In the genomic region with DNA sequence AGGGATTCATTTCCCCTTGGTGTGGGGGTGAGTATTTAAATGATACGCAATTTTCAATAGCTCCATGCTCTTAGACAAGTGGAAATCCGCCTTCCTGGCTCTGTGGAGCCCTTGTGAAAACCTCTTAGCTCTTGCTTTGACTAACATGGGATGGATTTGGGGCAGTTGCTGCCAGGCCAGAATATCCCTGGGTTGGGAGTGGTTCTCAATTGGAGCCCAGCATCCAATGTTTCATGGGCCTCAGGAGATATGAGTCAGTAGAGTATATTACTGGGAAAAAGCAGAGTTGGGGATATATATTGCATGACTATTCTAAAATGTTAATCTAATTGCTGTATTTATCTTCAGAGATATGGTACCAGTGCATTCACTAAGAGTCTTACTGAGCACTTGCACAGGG, we compare ENCODE assay signal across 28 cellular contexts.
"Had no signal": no experiment of that assay in that cellular context is flagged by ENCODE, and none has a peak within 500 bp of the region (broad histone marks: within the 10 kb centered on the region; RNA-seq: fewer than 3 reads in every experiment).

No MANE protein-coding gene starts in this region.

- H3K27me3 ChIP-seq: body of pancreas, cardiac muscle cell, gastroesophageal sphincter, right lobe of liver, vagina had no signal

- H3K9me3 ChIP-seq: body of pancreas, gastroesophageal sphincter, right lobe of liver, thoracic aorta, vagina had no signal

- H3K9me3 Mint-ChIP-seq: activated naive CD4-positive, alpha-beta T cell treated with anti-CD3 and anti-CD28 coated beads for 36 hours; nephron progenitor cell; stimulated activated memory B cell treated with anti-CD40 and anti-IgM and Interleukin-4, amounts not matched to agents 10 μg/mL and 1 μg/mL and 100 μg/mL, for 72 hours; type B pancreatic cell had no signal

- H3K27ac ChIP-seq: body of pancreas, cardiac muscle cell, gastroesophageal sphincter, right lobe of liver, thoracic aorta, vagina had no signal

- H3K4me1 Mint-ChIP-seq: nephron progenitor cell had no signal

- DNase-seq: activated CD4-positive, alpha-beta T cell treated with anti-CD3 and anti-CD28 coated beads for 36 hours; activated CD4-positive, alpha-beta T cell treated with anti-CD3 and anti-CD28 coated beads, Interleukin-2, amount 50 U/mL, for 4 hours; activated CD8-positive, alpha-beta memory T cell treated with anti-CD3 and anti-CD28 coated beads for 24 hours; activated CD8-positive, alpha-beta memory T cell treated with anti-CD3 and anti-CD28 coated beads, Interleukin-2, amount 50 U/mL, for 48 hours; activated effector memory CD4-positive, alpha-beta T cell treated with Interleukin-2 at 50 U/mL for 16 hours; activated naive CD4-positive, alpha-beta T cell treated with anti-CD3 and anti-CD28 coated beads for 36 hours; activated T-cell treated with anti-CD3 and anti-CD28 coated beads, Interleukin-2, amount 50 U/mL, for 48 hours; anterior cingulate cortex; body of pancreas; effector CD4-positive, alpha-beta T cell; erythroblast; head of caudate nucleus; hypothalamus; left cardiac atrium; nephron progenitor cell; nucleus accumbens; posterior cingulate gyrus; right lobe of liver; stimulated activated CD4-positive, alpha-beta T cell treated with anti-CD3 and anti-CD28 coated beads, Interleukin-15, amount 100 ng/mL, for 24 hours; T-helper 1 cell had no signal

- H3K4me3 Mint-ChIP-seq: activated CD4-positive, alpha-beta T cell treated with anti-CD3 and anti-CD28 coated beads for 36 hours; activated naive CD4-positive, alpha-beta T cell treated with anti-CD3 and anti-CD28 coated beads for 36 hours; nephron progenitor cell; stimulated activated memory B cell treated with anti-CD40 and anti-IgM and Interleukin-4, amounts not matched to agents 10 μg/mL and 1 μg/mL and 100 μg/mL, for 72 hours; type B pancreatic cell; WTC11 had no signal

- ATAC-seq: activated CD4-positive, alpha-beta T cell treated with anti-CD3 and anti-CD28 coated beads for 36 hours; body of pancreas; gastroesophageal sphincter; left cardiac atrium; right lobe of liver; stimulated activated memory B cell treated with anti-CD40 and anti-IgM and Interleukin-4, amounts not matched to agents 10 μg/mL and 1 μg/mL and 100 μg/mL, for 72 hours; WTC11 had no signal

- H3K27me3 Mint-ChIP-seq: activated CD4-positive, alpha-beta T cell treated with anti-CD3 and anti-CD28 coated beads for 36 hours; stimulated activated memory B cell treated with anti-CD40 and anti-IgM and Interleukin-4, amounts not matched to agents 10 μg/mL and 1 μg/mL and 100 μg/mL, for 72 hours; type B pancreatic cell had no signal

- H3K4me3 ChIP-seq: body of pancreas, cardiac muscle cell, gastroesophageal sphincter, right lobe of liver, smooth muscle cell, thoracic aorta, vagina had no signal

- H3K27ac Mint-ChIP-seq: activated CD4-positive, alpha-beta T cell treated with anti-CD3 and anti-CD28 coated beads for 36 hours; activated naive CD4-positive, alpha-beta T cell treated with anti-CD3 and anti-CD28 coated beads for 36 hours; nephron progenitor cell; stimulated activated memory B cell treated with anti-CD40 and anti-IgM and Interleukin-4, amounts not matched to agents 10 μg/mL and 1 μg/mL and 100 μg/mL, for 72 hours; type B pancreatic cell; WTC11 had no signal

- H3K4me1 ChIP-seq: body of pancreas, gastroesophageal sphincter had no signal
